22 cellular contexts compared by ENCODE assay signal in genomic region chr2:121627525-121628050, GRCh38. TPM values are rescaled to one million over a fixed set of nuclear protein-coding genes. Genes with fewer than 3 reads are reported as not detected.
DNase-seq lines count a peak whose midpoint lies in the region; ATAC-seq, FAIRE-seq and TF ChIP-seq lines count a peak whose summit lies in the region.
"Had no signal": no experiment of that assay in that cellular context is flagged by ENCODE, and none has a peak within 500 bp of the region (broad histone marks: within the 10 kb centered on the region; RNA-seq: fewer than 3 reads in every experiment).

No MANE protein-coding gene starts in this region.

- H3K4me3 ChIP-seq in IMR-90 (ENCODE audit: insufficient read depth, low read depth, low read length) (no peak overlapping the region), bronchial epithelial cell (ENCODE audit: low read depth, low read length) (no peak overlapping the region), stomach (no peak overlapping the region), neural progenitor cell (no peak overlapping the region)
- H3K4me3 ChIP-seq: colonic mucosa, uterus had no signal

- FAIRE-seq in bronchial epithelial cell (lab: Jason Lieb, UNC), result no peak
- FAIRE-seq: frontal cortex, TTC549 had no signal

- no peak for DNase-seq in IMR-90
- peak; percentile 50 for DNase-seq in bronchial epithelial cell (ENCODE audit: low read depth)
- DNase-seq in stomach, result no peak
- no peak for DNase-seq in foreskin keratinocyte
- no peak for DNase-seq in stimulated activated CD4-positive, alpha-beta T cell treated with anti-CD3 and anti-CD28 coated beads, Interleukin-12 subunit alpha, Interleukin-12 subunit beta, amount 100 ng/mL, for 4 hours
- no peak for DNase-seq in neural progenitor cell (ENCODE audit: low spot score)
- DNase-seq: activated CD4-positive, alpha-beta T cell treated with anti-CD3 and anti-CD28 coated beads, Interleukin-2, amount 10 ng/mL, durations not matched to agents 7 days and 5 days; activated CD8-positive, alpha-beta memory T cell treated with anti-CD3 and anti-CD28 coated beads, Interleukin-2, amount 50 U/mL, for 48 hours; activated gamma-delta T cell; aorta; CD8-positive, alpha-beta T cell; colonic mucosa; MM.1S; naive thymus-derived CD4-positive, alpha-beta T cell; NCI-H1694 treated with DMSO at 0.1 percent for 48 hours; RPMI8226 had no signal

- H2AFZ ChIP-seq in IMR-90 (replicated peaks; ENCODE audit: low read length, poor library complexity) (no peak overlapping the region), neural progenitor cell (replicated peaks) (no peak overlapping the region)

- no peak overlapping the region for H2AK5ac ChIP-seq in IMR-90 (ENCODE audit: low read depth, low read length)

- peaks cover 29% of the 10 kb centered on the region for H3K9me3 Mint-ChIP-seq in neural progenitor cell
- H3K9me3 Mint-ChIP-seq: activated CD4-positive, alpha-beta T cell treated with anti-CD3 and anti-CD28 coated beads, Interleukin-2, amount 10 ng/mL, durations not matched to agents 7 days and 5 days; CD8-positive, alpha-beta T cell had no signal

- POLR2A ChIA-PET in IMR-90 (lab: Charles Lee; ENCODE audit: unreplicated experiment), result no interaction called here

- H3K79me2 ChIP-seq in neural progenitor cell (ENCODE audit: low read depth), result peaks cover 97% of the 10 kb centered on the region

- no peak for TF ChIP-seq CTCF in IMR-90 (conservative IDR thresholded peaks at IDR 0.05; ENCODE audit: low read depth, low read length)
- TF ChIP-seq CTCF in bronchial epithelial cell (IDR thresholded peaks at IDR 0.05; ENCODE audit: insufficient read depth, low read length, severe bottlenecking), result no peak
- TF ChIP-seq CTCF in stomach (IDR thresholded peaks at IDR 0.05), result no peak
- TF ChIP-seq CTCF in foreskin keratinocyte (conservative IDR thresholded peaks at IDR 0.05), result no peak
- no peak for TF ChIP-seq CTCF in neural progenitor cell (IDR thresholded peaks at IDR 0.05)

- H3K9me3 ChIP-seq in IMR-90 (ENCODE audit: control insufficient read depth, insufficient read depth, low read length) (no peaks in the 10 kb centered on the region), stomach (no peaks in the 10 kb centered on the region), neural progenitor cell (ENCODE audit: low read depth) (no peaks in the 10 kb centered on the region)
- H3K9me3 ChIP-seq: colonic mucosa, uterus had no signal

- H3K14ac ChIP-seq in IMR-90 (replicated peaks; ENCODE audit: low read depth, low read length), result peak overlapping the region; percentile 62; the same call in 1 of the 2 replicates

- no peak overlapping the region for H2BK15ac ChIP-seq in IMR-90 (ENCODE audit: low read depth, low read length)

- no peak overlapping the region for H2AK9ac ChIP-seq in IMR-90 (replicated peaks; ENCODE audit: low read depth, low read length, poor library complexity)

- TF ChIP-seq POLR2A in IMR-90 (IDR thresholded peaks at IDR 0.05; ENCODE audit: low read depth, low read length) (no peak), stomach (IDR thresholded peaks at IDR 0.05) (no peak)

- no peaks in the 10 kb centered on the region; the same call in 1 of the 2 replicates for H3K36me3 ChIP-seq in IMR-90 (ENCODE audit: control insufficient read depth, insufficient read depth, low read length)
- H3K36me3 ChIP-seq in bronchial epithelial cell (ENCODE audit: control insufficient read depth, insufficient read depth, low read length), result no peaks in the 10 kb centered on the region
- H3K36me3 ChIP-seq in stomach, result no peaks in the 10 kb centered on the region
- H3K36me3 ChIP-seq in neural progenitor cell, result no peaks in the 10 kb centered on the region
- H3K36me3 ChIP-seq: colonic mucosa, uterus had no signal

- no peak for TF ChIP-seq RAD21 in IMR-90 (IDR thresholded peaks at IDR 0.05; ENCODE audit: low read length)

- H3F3A ChIP-seq in neural progenitor cell (ENCODE audit: low read depth), result no peaks in the 10 kb centered on the region

- no TSS peak for BruUV-seq in IMR-90 (replicated peaks; lab: Mats Ljungman, UMichigan)

- ATAC-seq in IMR-90 (ENCODE audit: low read depth) (no peak), HG02938 (IDR thresholded peaks at IDR 0.05; ENCODE audit: unreplicated experiment) (no peak), foreskin keratinocyte (no peak)
- ATAC-seq: CD8-positive, alpha-beta T cell; naive thymus-derived CD4-positive, alpha-beta T cell; stimulated activated memory B cell treated with anti-CD40 and anti-IgM and Interleukin-4, amounts not matched to agents 10 μg/mL and 1 μg/mL and 100 μg/mL, for 72 hours had no signal

- peaks cover 38% of the 10 kb centered on the region for H3K36me3 Mint-ChIP-seq in neural progenitor cell

- H4K20me1 ChIP-seq in IMR-90 (ENCODE audit: insufficient read depth, low read length), result peaks cover 9% of the 10 kb centered on the region; the same call in 1 of the 2 replicates
- peaks cover 12% of the 10 kb centered on the region for H4K20me1 ChIP-seq in neural progenitor cell (ENCODE audit: low read depth)

- H3K9me1 ChIP-seq in IMR-90 (ENCODE audit: insufficient read depth, low read length), result peaks cover 5% of the 10 kb centered on the region

- CTCF ChIA-PET in IMR-90 (lab: Yijun Ruan, JAX), result no interaction called here

- no peak overlapping the region for H3K4me3 Mint-ChIP-seq in neural progenitor cell
- H3K4me3 Mint-ChIP-seq: activated CD4-positive, alpha-beta T cell treated with anti-CD3 and anti-CD28 coated beads, Interleukin-2, amount 10 ng/mL, durations not matched to agents 7 days and 5 days; CD8-positive, alpha-beta T cell; naive thymus-derived CD4-positive, alpha-beta T cell; stimulated activated memory B cell treated with anti-CD40 and anti-IgM and Interleukin-4, amounts not matched to agents 10 μg/mL and 1 μg/mL and 100 μg/mL, for 72 hours had no signal

- H3K4ac ChIP-seq in IMR-90 (ENCODE audit: low read depth, low read length), result no peak overlapping the region

- no peak overlapping the region for H3K56ac ChIP-seq in IMR-90 (ENCODE audit: extremely low read depth, insufficient read depth, low read length)

- H3K27ac ChIP-seq in IMR-90 (ENCODE audit: insufficient read depth, low read length) (no peak overlapping the region), layer of hippocampus (ENCODE audit: low read depth, low read length) (peak overlapping the region; percentile 30), stomach (peak overlapping the region in 4 of 5 donors; percentile 5 to 76 (median 30)), foreskin keratinocyte (no peak overlapping the region), neural progenitor cell (no peak overlapping the region)
- H3K27ac ChIP-seq: colonic mucosa, uterus had no signal

- H3K4me1 ChIP-seq in IMR-90 (ENCODE audit: control insufficient read depth, insufficient read depth, low read length) (peaks cover 5% of the 10 kb centered on the region; the same call in 1 of the 2 replicates), stomach (peaks cover 12 to 39% (median 18%) of the 10 kb centered on the region in 4 donors), foreskin keratinocyte (no peaks in the 10 kb centered on the region), neural progenitor cell (no peaks in the 10 kb centered on the region)
- H3K4me1 ChIP-seq: colonic mucosa had no signal

- no peak overlapping the region for H4K91ac ChIP-seq in IMR-90 (ENCODE audit: insufficient read depth, low read depth, low read length)

- no peak for TF ChIP-seq EP300 in stomach (IDR thresholded peaks at IDR 0.05)

- dilution Hi-C loops in IMR-90 (cut with HindIII; ENCODE audit: low sequenced_read_pairs, unreplicated experiment), result no loop called here

- no peak overlapping the region for H4K8ac ChIP-seq in IMR-90 (ENCODE audit: low read depth in 2 of 2, low read length in 2 of 2)

- H3K27me3 ChIP-seq in IMR-90 (ENCODE audit: control insufficient read depth, insufficient read depth, low read length) (no peaks in the 10 kb centered on the region), bronchial epithelial cell (ENCODE audit: control insufficient read depth, insufficient read depth, low read length) (no peaks in the 10 kb centered on the region), layer of hippocampus (ENCODE audit: control insufficient read depth, insufficient read depth, low read length) (no peaks in the 10 kb centered on the region), stomach (no peaks in the 10 kb centered on the region), foreskin keratinocyte (no peaks in the 10 kb centered on the region), neural progenitor cell (no peaks in the 10 kb centered on the region)
- H3K27me3 ChIP-seq: colonic mucosa, uterus had no signal

- 0 out of 2 replicates have a peak overlapping the region, but pooled peaks have one; percentile 37 for H3K23ac ChIP-seq in IMR-90 (ENCODE audit: low read depth, low read length)

- H3K9ac ChIP-seq in IMR-90 (ENCODE audit: low read depth, low read length) (no peak overlapping the region), neural progenitor cell (no peak overlapping the region)

- intact Hi-C loops in IMR-90 (cut with micrococcal nuclease) (no loop called here), stomach (cut with DNase I; ENCODE audit: low total_unique reads) (no loop called here)

- in situ Hi-C loops in IMR-90 (cut with MboI; ENCODE audit: low sequenced_read_pairs), result no loop called here

- H3K18ac ChIP-seq in IMR-90 (ENCODE audit: low read depth, low read length), result no peak overlapping the region

- no peak overlapping the region for H2BK5ac ChIP-seq in IMR-90 (ENCODE audit: low read depth, low read length, poor library complexity, severe bottlenecking)

- no peaks in the 10 kb centered on the region for H3K4me1 Mint-ChIP-seq in neural progenitor cell

- no peaks in the 10 kb centered on the region for H3K27me3 Mint-ChIP-seq in neural progenitor cell (ENCODE audit: insufficient read depth, low read depth)
- H3K27me3 Mint-ChIP-seq: activated CD4-positive, alpha-beta T cell treated with anti-CD3 and anti-CD28 coated beads, Interleukin-2, amount 10 ng/mL, durations not matched to agents 7 days and 5 days; naive thymus-derived CD4-positive, alpha-beta T cell; stimulated activated memory B cell treated with anti-CD40 and anti-IgM and Interleukin-4, amounts not matched to agents 10 μg/mL and 1 μg/mL and 100 μg/mL, for 72 hours had no signal

- no CpG with 5 or more reads among the region's 4 CpGs for WGBS in IMR-90 (ENCODE audit: extremely low coverage in 2 of 2, insufficient read length in 1 of 2), 2 experiments
- WGBS in stomach, 5 donors, result 48 to 71% (median 58%) methylated on average over 4 of the region's 4 CpGs

- peaks cover 18 to 54% of the 10 kb centered on the region in 2 experiments for H3K79me1 ChIP-seq in IMR-90 (ENCODE audit: low read depth in 1 of 2, low read length in 2 of 2)

- H2BK20ac ChIP-seq in IMR-90 (ENCODE audit: low read depth, low read length), result no peak overlapping the region

- no peak overlapping the region for H3K27ac Mint-ChIP-seq in neural progenitor cell
- H3K27ac Mint-ChIP-seq: activated CD4-positive, alpha-beta T cell treated with anti-CD3 and anti-CD28 coated beads, Interleukin-2, amount 10 ng/mL, durations not matched to agents 7 days and 5 days; CD8-positive, alpha-beta T cell; stimulated activated memory B cell treated with anti-CD40 and anti-IgM and Interleukin-4, amounts not matched to agents 10 μg/mL and 1 μg/mL and 100 μg/mL, for 72 hours had no signal

- no peak overlapping the region for H4K5ac ChIP-seq in IMR-90 (ENCODE audit: low read depth, low read length)

- H3K4me2 ChIP-seq in IMR-90 (ENCODE audit: low read depth, low read length) (no peak overlapping the region), neural progenitor cell (no peak overlapping the region)

- no peak overlapping the region for H2BK120ac ChIP-seq in IMR-90 (ENCODE audit: low read depth, low read length)

RNA-seq across cellular contexts. Expression of gene CLASP1, which starts 21.7 kb away (rescaled TPM):
- total RNA-seq in IMR-90 (2012; rRNA removed) (33.7 and 45.8 TPM in 2 replicates), bronchial epithelial cell (46.5 and 56.9 TPM in 2 replicates), stomach (100 to 1,000 TPM in 2 of 5 donors, 10 to 100 TPM in 2, 1 to 10 TPM in 1; 8.1 to 188 (median 37.8) TPM), foreskin keratinocyte (44.6 and 47.6 TPM in 2 replicates), neural progenitor cell (ENCODE audit: low replicate concordance) (75.5 and 110 TPM in 2 replicates)
- polyA plus RNA-seq in IMR-90 (2012; rRNA removed) (11.1 and 12.3 TPM in 2 replicates), stomach (10 to 100 TPM in 1 of 3 donors, 1 to 10 TPM in 2; 5.7 to 13.0 (median 6.4) TPM), foreskin keratinocyte (5.1 and 5.9 TPM in 2 replicates)
- polyA plus RNA-seq in IMR-90 (2012; cell fraction: cytosol; rRNA removed), result 4.1 and 4.6 TPM in 2 replicates
- 12.1 and 20.8 TPM in 2 replicates for polyA plus RNA-seq in IMR-90 (2012; cell fraction: nucleus; rRNA removed; ENCODE audit: low replicate concordance)

Comparison
In these comparisons a context has a peak if more than half of its experiments do, and no peak if none do; other contexts are left out.
1. H3K27ac ChIP-seq: peak in layer of hippocampus (single experiment) and stomach (4 of 5); none in IMR-90 (single experiment), foreskin keratinocyte (single experiment) and neural progenitor cell (single experiment).